Comparison of ENCODE assay signal across 8 cellular contexts in the genomic region with DNA sequence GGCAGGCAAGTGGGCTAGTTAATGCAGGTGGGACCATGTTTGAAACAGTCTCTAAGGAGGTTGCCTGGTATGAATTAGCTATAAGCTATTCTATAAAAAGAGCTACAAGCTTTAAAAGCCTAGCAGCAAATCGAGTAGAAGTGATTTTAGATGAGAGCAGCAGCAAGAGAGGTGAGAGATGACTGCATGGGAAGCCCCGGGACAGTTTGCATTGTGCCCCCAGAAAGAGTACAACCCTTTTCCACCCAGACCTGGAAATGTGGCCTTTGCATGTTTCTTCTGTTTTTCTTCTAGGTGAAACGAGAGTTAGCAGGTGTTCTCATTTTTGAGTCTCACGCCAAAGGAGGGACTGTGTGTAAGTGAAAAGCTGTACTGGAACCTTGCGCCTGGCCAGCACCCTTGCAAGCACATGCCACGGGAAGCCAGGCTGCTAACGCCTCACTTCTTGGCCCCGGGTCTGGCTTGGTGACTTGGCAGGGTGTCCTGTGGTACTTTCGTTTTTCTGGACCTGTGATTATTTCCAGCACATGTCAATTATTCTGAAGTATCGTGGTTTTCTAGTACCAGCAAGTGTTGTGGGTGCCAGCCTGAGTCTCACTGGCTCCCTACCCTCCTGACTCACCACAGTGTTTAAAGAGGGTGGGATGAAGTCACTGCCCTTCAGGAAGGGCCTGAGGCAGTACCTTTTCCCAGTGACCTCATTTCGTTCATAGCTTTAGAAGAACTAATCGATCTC.
DNase-seq lines count a peak whose midpoint lies in the region; ATAC-seq and TF ChIP-seq lines count a peak whose summit lies in the region.

No MANE protein-coding gene starts in this region.

- no peak for TF ChIP-seq CTCF in GM23338 (conservative IDR thresholded peaks at IDR 0.05; ENCODE audit: low read depth in 2 of 2)

- H3K27me3 Mint-ChIP-seq in GM23338 (ENCODE audit: insufficient read depth, low read depth, poor library complexity) = no peaks in the 10 kb centered on the region
- peaks cover 20% of the 10 kb centered on the region for H3K27me3 Mint-ChIP-seq in activated CD4-positive, alpha-beta memory T cell treated with anti-CD3 and anti-CD28 coated beads, Interleukin-2, amount 10 ng/mL, durations not matched to agents 7 days and 5 days

- ATAC-seq in GM23338 (no peak; the same call in 2 of the 3 replicates), SK-N-SH treated with all-trans-retinoic acid at 6 μM for 48 hours (peak; percentile 90), GM21717 (IDR thresholded peaks at IDR 0.05; ENCODE audit: unreplicated experiment) (no peak), GM18907 (IDR thresholded peaks at IDR 0.05; ENCODE audit: unreplicated experiment) (no peak), HG03521 (IDR thresholded peaks at IDR 0.05; ENCODE audit: unreplicated experiment) (no peak)

- H3K4me3 Mint-ChIP-seq in GM23338 = no peak overlapping the region
- no peak overlapping the region for H3K4me3 Mint-ChIP-seq in activated CD4-positive, alpha-beta memory T cell treated with anti-CD3 and anti-CD28 coated beads, Interleukin-2, amount 10 ng/mL, durations not matched to agents 7 days and 5 days

- no peaks in the 10 kb centered on the region for H3K4me1 ChIP-seq in GM23338 (ENCODE audit: insufficient read depth)

- POLR2A ChIA-PET in activated CD4-positive, alpha-beta memory T cell treated with anti-CD3 and anti-CD28 coated beads, Interleukin-2, amount 10 ng/mL, durations not matched to agents 7 days and 5 days (lab: Charles Lee) = no interaction called here

- no peak overlapping the region for H3K4me2 ChIP-seq in GM23338

- no peaks in the 10 kb centered on the region for H3F3A ChIP-seq in GM23338 (replicated peaks; ENCODE audit: low read depth)

- CTCF ChIA-PET in activated CD4-positive, alpha-beta memory T cell treated with anti-CD3 and anti-CD28 coated beads, Interleukin-2, amount 10 ng/mL, durations not matched to agents 7 days and 5 days (lab: Charles Lee) = interaction anchor here (1.5 kb wide), 1 partner anchor 41 kb away, joined by 3 read pairs; no protein-coding TSS in a partner anchor

- no peaks in the 10 kb centered on the region for H3K36me3 Mint-ChIP-seq in GM23338 (ENCODE audit: low read depth)
- no peaks in the 10 kb centered on the region for H3K36me3 Mint-ChIP-seq in activated CD4-positive, alpha-beta memory T cell treated with anti-CD3 and anti-CD28 coated beads, Interleukin-2, amount 10 ng/mL, durations not matched to agents 7 days and 5 days (ENCODE audit: low read depth)

- peaks cover under 1% of the 10 kb centered on the region; the same call in 1 of the 3 replicates for H3K4me1 Mint-ChIP-seq in GM23338
- H3K4me1 Mint-ChIP-seq in activated CD4-positive, alpha-beta memory T cell treated with anti-CD3 and anti-CD28 coated beads, Interleukin-2, amount 10 ng/mL, durations not matched to agents 7 days and 5 days = peaks cover 5% of the 10 kb centered on the region

- no peaks in the 10 kb centered on the region for H3K36me3 ChIP-seq in GM23338 (ENCODE audit: insufficient read depth)

- peak overlapping the region; percentile 43; the same call in 1 of the 2 replicates for H2AFZ ChIP-seq in GM23338

- H3K27ac Mint-ChIP-seq in GM23338 = no peak overlapping the region
- no peak overlapping the region for H3K27ac Mint-ChIP-seq in activated CD4-positive, alpha-beta memory T cell treated with anti-CD3 and anti-CD28 coated beads, Interleukin-2, amount 10 ng/mL, durations not matched to agents 7 days and 5 days

- H3K27ac ChIP-seq in GM23338 (ENCODE audit: low read depth) = no peak overlapping the region

- H3K9me3 Mint-ChIP-seq in GM23338 = no peaks in the 10 kb centered on the region
- H3K9me3 Mint-ChIP-seq in activated CD4-positive, alpha-beta memory T cell treated with anti-CD3 and anti-CD28 coated beads, Interleukin-2, amount 10 ng/mL, durations not matched to agents 7 days and 5 days = no peaks in the 10 kb centered on the region

- DNase-seq in 8988T (peak; percentile 24), GM23338 (ENCODE audit: low spot score) (no peak), islet precursor cell (peak; percentile 85)
- DNase-seq in activated CD4-positive, alpha-beta memory T cell treated with anti-CD3 and anti-CD28 coated beads, Interleukin-2, amount 10 ng/mL, durations not matched to agents 7 days and 5 days = no peak

- no peaks in the 10 kb centered on the region for H3K27me3 ChIP-seq in GM23338 (ENCODE audit: insufficient read depth)

- no peaks in the 10 kb centered on the region for H4K20me1 ChIP-seq in GM23338 (replicated peaks; ENCODE audit: insufficient read depth)

- no peak overlapping the region for H3K4me3 ChIP-seq in GM23338

- H3K9me2 ChIP-seq in GM23338 (ENCODE audit: insufficient read depth) = no peaks in the 10 kb centered on the region

- no peaks in the 10 kb centered on the region for H3K79me2 ChIP-seq in GM23338 (replicated peaks; ENCODE audit: insufficient read depth)

TF ChIP-seq in GM23338, 12 proteins besides CTCF, POLR2A, EP300 and RAD21 (continues in another document):
- TF ChIP-seq, protein P1, sequence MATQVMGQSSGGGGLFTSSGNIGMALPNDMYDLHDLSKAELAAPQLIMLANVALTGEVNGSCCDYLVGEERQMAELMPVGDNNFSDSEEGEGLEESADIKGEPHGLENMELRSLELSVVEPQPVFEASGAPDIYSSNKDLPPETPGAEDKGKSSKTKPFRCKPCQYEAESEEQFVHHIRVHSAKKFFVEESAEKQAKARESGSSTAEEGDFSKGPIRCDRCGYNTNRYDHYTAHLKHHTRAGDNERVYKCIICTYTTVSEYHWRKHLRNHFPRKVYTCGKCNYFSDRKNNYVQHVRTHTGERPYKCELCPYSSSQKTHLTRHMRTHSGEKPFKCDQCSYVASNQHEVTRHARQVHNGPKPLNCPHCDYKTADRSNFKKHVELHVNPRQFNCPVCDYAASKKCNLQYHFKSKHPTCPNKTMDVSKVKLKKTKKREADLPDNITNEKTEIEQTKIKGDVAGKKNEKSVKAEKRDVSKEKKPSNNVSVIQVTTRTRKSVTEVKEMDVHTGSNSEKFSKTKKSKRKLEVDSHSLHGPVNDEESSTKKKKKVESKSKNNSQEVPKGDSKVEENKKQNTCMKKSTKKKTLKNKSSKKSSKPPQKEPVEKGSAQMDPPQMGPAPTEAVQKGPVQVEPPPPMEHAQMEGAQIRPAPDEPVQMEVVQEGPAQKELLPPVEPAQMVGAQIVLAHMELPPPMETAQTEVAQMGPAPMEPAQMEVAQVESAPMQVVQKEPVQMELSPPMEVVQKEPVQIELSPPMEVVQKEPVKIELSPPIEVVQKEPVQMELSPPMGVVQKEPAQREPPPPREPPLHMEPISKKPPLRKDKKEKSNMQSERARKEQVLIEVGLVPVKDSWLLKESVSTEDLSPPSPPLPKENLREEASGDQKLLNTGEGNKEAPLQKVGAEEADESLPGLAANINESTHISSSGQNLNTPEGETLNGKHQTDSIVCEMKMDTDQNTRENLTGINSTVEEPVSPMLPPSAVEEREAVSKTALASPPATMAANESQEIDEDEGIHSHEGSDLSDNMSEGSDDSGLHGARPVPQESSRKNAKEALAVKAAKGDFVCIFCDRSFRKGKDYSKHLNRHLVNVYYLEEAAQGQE (IDR thresholded peaks at IDR 0.05; ENCODE audit: unreplicated experiment) = no peak
- TF ChIP-seq JUNB (IDR thresholded peaks at IDR 0.05; ENCODE audit: unreplicated experiment) (no peak), EZH2phosphoT487 (IDR thresholded peaks at IDR 0.05; ENCODE audit: unreplicated experiment) (no peak), EZH2 (IDR thresholded peaks at IDR 0.05; ENCODE audit: low read depth, unreplicated experiment) (no peak)

TF ChIP-seq in SK-N-SH treated with all-trans-retinoic acid at 6 μM for 48 hours, 23 proteins besides CTCF, POLR2A, EP300 and RAD21:
- TF ChIP-seq ESRRG (CRISPR knock-in tag; IDR thresholded peaks at IDR 0.05) (no peak), GLIS3 (CRISPR knock-in tag; IDR thresholded peaks at IDR 0.05) (no peak), ISL1 (CRISPR knock-in tag; IDR thresholded peaks at IDR 0.05) (no peak; the same call in 1 of the 2 replicates), ZFP3 (CRISPR knock-in tag; IDR thresholded peaks at IDR 0.05) (no peak), OSR1 (CRISPR knock-in tag; IDR thresholded peaks at IDR 0.05) (no peak), TCF4 (CRISPR knock-in tag; IDR thresholded peaks at IDR 0.05; ENCODE audit: borderline replicate concordance) (no peak), ZFP30 (CRISPR knock-in tag; IDR thresholded peaks at IDR 0.05) (no peak), RARB (CRISPR knock-in tag; IDR thresholded peaks at IDR 0.05) (no peak), ZNF565 (CRISPR knock-in tag; conservative IDR thresholded peaks at IDR 0.05; ENCODE audit: low read depth) (no peak), BACH2 (CRISPR knock-in tag; IDR thresholded peaks at IDR 0.05; ENCODE audit: borderline replicate concordance) (no peak), TOX (CRISPR knock-in tag; IDR thresholded peaks at IDR 0.05; ENCODE audit: borderline replicate concordance) (no peak)
- TF ChIP-seq, protein P2, sequence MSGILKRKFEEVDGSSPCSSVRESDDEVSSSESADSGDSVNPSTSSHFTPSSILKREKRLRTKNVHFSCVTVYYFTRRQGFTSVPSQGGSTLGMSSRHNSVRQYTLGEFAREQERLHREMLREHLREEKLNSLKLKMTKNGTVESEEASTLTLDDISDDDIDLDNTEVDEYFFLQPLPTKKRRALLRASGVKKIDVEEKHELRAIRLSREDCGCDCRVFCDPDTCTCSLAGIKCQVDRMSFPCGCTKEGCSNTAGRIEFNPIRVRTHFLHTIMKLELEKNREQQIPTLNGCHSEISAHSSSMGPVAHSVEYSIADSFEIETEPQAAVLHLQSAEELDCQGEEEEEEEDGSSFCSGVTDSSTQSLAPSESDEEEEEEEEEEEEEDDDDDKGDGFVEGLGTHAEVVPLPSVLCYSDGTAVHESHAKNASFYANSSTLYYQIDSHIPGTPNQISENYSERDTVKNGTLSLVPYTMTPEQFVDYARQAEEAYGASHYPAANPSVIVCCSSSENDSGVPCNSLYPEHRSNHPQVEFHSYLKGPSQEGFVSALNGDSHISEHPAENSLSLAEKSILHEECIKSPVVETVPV (CRISPR knock-in tag; IDR thresholded peaks at IDR 0.05) = no peak
- TF ChIP-seq, protein P3, sequence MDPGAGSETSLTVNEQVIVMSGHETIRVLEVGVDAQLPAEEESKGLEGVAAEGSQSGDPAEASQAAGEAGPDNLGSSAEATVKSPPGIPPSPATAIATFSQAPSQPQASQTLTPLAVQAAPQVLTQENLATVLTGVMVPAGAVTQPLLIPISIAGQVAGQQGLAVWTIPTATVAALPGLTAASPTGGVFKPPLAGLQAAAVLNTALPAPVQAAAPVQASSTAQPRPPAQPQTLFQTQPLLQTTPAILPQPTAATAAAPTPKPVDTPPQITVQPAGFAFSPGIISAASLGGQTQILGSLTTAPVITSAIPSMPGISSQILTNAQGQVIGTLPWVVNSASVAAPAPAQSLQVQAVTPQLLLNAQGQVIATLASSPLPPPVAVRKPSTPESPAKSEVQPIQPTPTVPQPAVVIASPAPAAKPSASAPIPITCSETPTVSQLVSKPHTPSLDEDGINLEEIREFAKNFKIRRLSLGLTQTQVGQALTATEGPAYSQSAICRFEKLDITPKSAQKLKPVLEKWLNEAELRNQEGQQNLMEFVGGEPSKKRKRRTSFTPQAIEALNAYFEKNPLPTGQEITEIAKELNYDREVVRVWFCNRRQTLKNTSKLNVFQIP (CRISPR knock-in tag; IDR thresholded peaks at IDR 0.05; ENCODE audit: borderline replicate concordance, low read depth) = no peak
TF ChIP-seq in SK-N-SH treated with all-trans-retinoic acid at 6 μM for 48 hours: peak in this region for 0.

Comparison
In these comparisons a context has a peak if more than half of its experiments do, and no peak if none do; other contexts are left out.
1. DNase-seq: peak in 8988T (single experiment) and islet precursor cell (single experiment); none in GM23338 (single experiment) and activated CD4-positive, alpha-beta memory T cell treated with anti-CD3 and anti-CD28 coated beads, Interleukin-2, amount 10 ng/mL, durations not matched to agents 7 days and 5 days (single experiment).